In genomic region chr21:24093032-24093431, GRCh38 we compare ENCODE assay signal across 19 cellular contexts.
"Had no signal": no experiment of that assay in that cellular context is flagged by ENCODE, and none has a peak within 500 bp of the region (broad histone marks: within the 10 kb centered on the region; RNA-seq: fewer than 3 reads in every experiment).

No MANE protein-coding gene starts in this region.

- ATAC-seq: foreskin keratinocyte, mucosa of descending colon, natural killer cell had no signal

- H3K4me3 ChIP-seq: coronary artery, mucosa of descending colon, ovary, right atrium auricular region, sigmoid colon, skin epidermis, tibial artery, upper lobe of left lung, uterus had no signal

- H3K36me3 Mint-ChIP-seq: natural killer cell had no signal

- H3K4me3 Mint-ChIP-seq: endodermal cell; natural killer cell; neural crest cell; stimulated activated naive CD8-positive, alpha-beta T cell treated with anti-CD3 and anti-CD28 coated beads, Interleukin-15, Interleukin-2, amounts not matched to agents 100 ng/mL and 50 ng/mL, for 24 hours had no signal

- H3K27ac ChIP-seq: coronary artery, foreskin keratinocyte, ovary, right atrium auricular region, sigmoid colon, skin epidermis, tibial artery, upper lobe of left lung, uterus had no signal

- DNase-seq: effector CD4-positive, alpha-beta T cell; endodermal cell; erythroblast; foreskin keratinocyte; mucosa of descending colon; natural killer cell; nucleus accumbens; ovary; sigmoid colon; stimulated activated CD4-positive, alpha-beta T cell treated with anti-CD3 and anti-CD28 coated beads, Interleukin-12 subunit alpha, Interleukin-12 subunit beta, amount 100 ng/mL, for 4 hours; tibial artery; upper lobe of left lung; uterus had no signal

- H3K4me1 Mint-ChIP-seq: endodermal cell, natural killer cell, neural crest cell had no signal

- H3K4me1 ChIP-seq: foreskin keratinocyte, right atrium auricular region, sigmoid colon, tibial artery, upper lobe of left lung, uterus had no signal

- H3K36me3 ChIP-seq: ovary, right atrium auricular region, sigmoid colon, tibial artery, upper lobe of left lung, uterus had no signal

- H3K27ac Mint-ChIP-seq: endodermal cell; natural killer cell; stimulated activated naive CD8-positive, alpha-beta T cell treated with anti-CD3 and anti-CD28 coated beads, Interleukin-15, Interleukin-2, amounts not matched to agents 100 ng/mL and 50 ng/mL, for 24 hours had no signal

- FAIRE-seq: endothelial cell of umbilical vein had no signal

- H3K9me3 ChIP-seq: ovary, right atrium auricular region, sigmoid colon, tibial artery, upper lobe of left lung, uterus had no signal
